ENCODE assay signal across 1 cellular context in the genomic region with DNA sequence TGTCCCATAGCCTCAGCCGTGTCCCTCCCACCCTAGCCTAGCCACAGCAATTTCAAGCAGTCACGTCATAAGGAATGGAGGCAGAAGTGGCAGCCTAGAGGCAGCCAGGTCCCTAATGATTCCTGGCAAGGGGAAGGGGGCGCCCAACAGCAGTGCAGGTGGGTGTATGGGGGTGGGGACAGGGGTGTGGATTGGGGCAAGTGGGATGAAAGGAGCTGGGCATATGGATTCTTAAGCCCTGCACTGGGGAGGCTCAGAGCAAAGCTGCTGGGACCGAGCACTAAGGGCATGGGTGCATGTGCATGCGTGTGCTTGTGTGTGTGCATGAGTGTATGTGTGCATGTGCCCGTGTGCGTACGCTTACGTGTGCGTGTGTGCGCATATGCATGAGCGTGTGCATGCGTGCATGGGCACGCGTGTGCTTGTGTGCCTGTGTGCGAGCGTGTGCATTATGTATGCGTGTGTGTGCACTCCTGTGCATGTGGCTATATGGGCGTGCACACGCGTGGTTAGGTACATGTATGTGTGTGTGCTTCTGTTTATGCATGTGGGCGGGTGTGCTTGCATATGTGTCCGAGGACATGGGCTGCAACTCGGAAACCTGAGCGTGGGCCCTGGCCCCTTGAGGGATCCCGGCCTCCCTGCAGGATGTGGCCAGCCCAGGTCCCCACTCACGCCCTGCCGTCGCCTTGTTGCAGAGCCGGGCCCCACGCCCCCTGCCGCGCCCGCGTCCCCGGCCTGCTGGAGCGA.
TF ChIP-seq lines count a peak whose summit lies in the region.

No MANE protein-coding gene starts in this region.

TF ChIP-seq in GM12878, 131 proteins besides CTCF, POLR2A, EP300 and RAD21 (continues in another document):
- TF ChIP-seq, protein P1, sequence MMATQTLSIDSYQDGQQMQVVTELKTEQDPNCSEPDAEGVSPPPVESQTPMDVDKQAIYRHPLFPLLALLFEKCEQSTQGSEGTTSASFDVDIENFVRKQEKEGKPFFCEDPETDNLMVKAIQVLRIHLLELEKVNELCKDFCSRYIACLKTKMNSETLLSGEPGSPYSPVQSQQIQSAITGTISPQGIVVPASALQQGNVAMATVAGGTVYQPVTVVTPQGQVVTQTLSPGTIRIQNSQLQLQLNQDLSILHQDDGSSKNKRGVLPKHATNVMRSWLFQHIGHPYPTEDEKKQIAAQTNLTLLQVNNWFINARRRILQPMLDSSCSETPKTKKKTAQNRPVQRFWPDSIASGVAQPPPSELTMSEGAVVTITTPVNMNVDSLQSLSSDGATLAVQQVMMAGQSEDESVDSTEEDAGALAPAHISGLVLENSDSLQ (IDR thresholded peaks at IDR 0.05): no peak
- TF ChIP-seq SP1 (IDR thresholded peaks at IDR 0.05; ENCODE audit: low read depth, low read length): no peak
- TF ChIP-seq STAT1 (conservative IDR thresholded peaks at IDR 0.05): no peak
- TF ChIP-seq BCL11A (IDR thresholded peaks at IDR 0.05; ENCODE audit: low read depth, low read length): no peak
- TF ChIP-seq HDGF (IDR thresholded peaks at IDR 0.05): no peak
- TF ChIP-seq SMAD1 (IDR thresholded peaks at IDR 0.05; ENCODE audit: low read depth, partially characterized antibody): no peak
- no peak for TF ChIP-seq ESRRA (IDR thresholded peaks at IDR 0.05; ENCODE audit: low read length)
- peak; percentile 90 for TF ChIP-seq TCF3 (IDR thresholded peaks at IDR 0.05; ENCODE audit: borderline replicate concordance, insufficient read depth, low read depth, low read length)
- no peak for TF ChIP-seq PAX8 (IDR thresholded peaks at IDR 0.05)
- no peak for TF ChIP-seq ZSCAN29 (IDR thresholded peaks at IDR 0.05)
- TF ChIP-seq, protein P2, sequence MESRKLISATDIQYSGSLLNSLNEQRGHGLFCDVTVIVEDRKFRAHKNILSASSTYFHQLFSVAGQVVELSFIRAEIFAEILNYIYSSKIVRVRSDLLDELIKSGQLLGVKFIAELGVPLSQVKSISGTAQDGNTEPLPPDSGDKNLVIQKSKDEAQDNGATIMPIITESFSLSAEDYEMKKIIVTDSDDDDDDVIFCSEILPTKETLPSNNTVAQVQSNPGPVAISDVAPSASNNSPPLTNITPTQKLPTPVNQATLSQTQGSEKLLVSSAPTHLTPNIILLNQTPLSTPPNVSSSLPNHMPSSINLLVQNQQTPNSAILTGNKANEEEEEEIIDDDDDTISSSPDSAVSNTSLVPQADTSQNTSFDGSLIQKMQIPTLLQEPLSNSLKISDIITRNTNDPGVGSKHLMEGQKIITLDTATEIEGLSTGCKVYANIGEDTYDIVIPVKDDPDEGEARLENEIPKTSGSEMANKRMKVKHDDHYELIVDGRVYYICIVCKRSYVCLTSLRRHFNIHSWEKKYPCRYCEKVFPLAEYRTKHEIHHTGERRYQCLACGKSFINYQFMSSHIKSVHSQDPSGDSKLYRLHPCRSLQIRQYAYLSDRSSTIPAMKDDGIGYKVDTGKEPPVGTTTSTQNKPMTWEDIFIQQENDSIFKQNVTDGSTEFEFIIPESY (IDR thresholded peaks at IDR 0.05): no peak
- TF ChIP-seq, protein P3, sequence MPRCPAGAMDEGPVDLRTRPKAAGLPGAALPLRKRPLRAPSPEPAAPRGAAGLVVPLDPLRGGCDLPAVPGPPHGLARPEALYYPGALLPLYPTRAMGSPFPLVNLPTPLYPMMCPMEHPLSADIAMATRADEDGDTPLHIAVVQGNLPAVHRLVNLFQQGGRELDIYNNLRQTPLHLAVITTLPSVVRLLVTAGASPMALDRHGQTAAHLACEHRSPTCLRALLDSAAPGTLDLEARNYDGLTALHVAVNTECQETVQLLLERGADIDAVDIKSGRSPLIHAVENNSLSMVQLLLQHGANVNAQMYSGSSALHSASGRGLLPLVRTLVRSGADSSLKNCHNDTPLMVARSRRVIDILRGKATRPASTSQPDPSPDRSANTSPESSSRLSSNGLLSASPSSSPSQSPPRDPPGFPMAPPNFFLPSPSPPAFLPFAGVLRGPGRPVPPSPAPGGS (IDR thresholded peaks at IDR 0.05; ENCODE audit: borderline replicate concordance, insufficient read depth, low read depth, low read length, poor library complexity, severe bottlenecking): peak; percentile 99
- no peak for TF ChIP-seq NFIC (IDR thresholded peaks at IDR 0.05; ENCODE audit: low read depth, low read length)
- TF ChIP-seq POLR2AphosphoS5 (IDR thresholded peaks at IDR 0.05; ENCODE audit: low read length): peak; percentile 55; the same call in 1 of the 2 replicates
- TF ChIP-seq, protein P4, sequence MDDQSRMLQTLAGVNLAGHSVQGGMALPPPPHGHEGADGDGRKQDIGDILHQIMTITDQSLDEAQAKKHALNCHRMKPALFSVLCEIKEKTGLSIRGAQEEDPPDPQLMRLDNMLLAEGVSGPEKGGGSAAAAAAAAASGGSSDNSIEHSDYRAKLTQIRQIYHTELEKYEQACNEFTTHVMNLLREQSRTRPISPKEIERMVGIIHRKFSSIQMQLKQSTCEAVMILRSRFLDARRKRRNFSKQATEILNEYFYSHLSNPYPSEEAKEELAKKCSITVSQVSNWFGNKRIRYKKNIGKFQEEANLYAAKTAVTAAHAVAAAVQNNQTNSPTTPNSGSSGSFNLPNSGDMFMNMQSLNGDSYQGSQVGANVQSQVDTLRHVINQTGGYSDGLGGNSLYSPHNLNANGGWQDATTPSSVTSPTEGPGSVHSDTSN (IDR thresholded peaks at IDR 0.05; ENCODE audit: insufficient replicate concordance, low read depth, low read length): peak; percentile 14
- no peak for TF ChIP-seq TARDBP (IDR thresholded peaks at IDR 0.05; ENCODE audit: borderline replicate concordance)
- no peak for TF ChIP-seq SMAD5 (IDR thresholded peaks at IDR 0.05; ENCODE audit: low read depth)
- TF ChIP-seq, protein P5, sequence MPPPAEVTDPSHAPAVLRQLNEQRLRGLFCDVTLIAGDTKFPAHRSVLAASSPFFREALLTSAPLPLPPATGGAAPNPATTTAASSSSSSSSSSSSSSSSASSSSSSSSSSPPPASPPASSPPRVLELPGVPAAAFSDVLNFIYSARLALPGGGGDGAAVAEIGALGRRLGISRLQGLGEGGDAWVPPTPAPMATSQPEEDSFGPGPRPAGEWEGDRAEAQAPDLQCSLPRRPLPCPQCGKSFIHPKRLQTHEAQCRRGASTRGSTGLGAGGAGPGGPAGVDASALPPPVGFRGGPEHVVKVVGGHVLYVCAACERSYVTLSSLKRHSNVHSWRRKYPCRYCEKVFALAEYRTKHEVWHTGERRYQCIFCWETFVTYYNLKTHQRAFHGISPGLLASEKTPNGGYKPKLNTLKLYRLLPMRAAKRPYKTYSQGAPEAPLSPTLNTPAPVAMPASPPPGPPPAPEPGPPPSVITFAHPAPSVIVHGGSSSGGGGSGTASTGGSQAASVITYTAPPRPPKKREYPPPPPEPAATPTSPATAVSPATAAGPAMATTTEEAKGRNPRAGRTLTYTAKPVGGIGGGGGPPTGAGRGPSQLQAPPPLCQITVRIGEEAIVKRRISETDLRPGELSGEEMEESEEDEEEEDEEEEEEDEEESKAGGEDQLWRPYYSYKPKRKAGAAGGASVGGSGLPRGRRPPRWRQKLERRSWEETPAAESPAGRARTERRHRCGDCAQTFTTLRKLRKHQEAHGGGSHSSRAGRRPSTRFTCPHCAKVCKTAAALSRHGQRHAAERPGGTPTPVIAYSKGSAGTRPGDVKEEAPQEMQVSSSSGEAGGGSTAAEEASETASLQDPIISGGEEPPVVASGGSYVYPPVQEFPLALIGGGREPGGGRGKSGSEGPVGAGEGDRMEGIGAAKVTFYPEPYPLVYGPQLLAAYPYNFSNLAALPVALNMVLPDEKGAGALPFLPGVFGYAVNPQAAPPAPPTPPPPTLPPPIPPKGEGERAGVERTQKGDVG (CRISPR knock-in tag; IDR thresholded peaks at IDR 0.05): no peak
- no peak for TF ChIP-seq RUNX3 (IDR thresholded peaks at IDR 0.05; ENCODE audit: low read length)
- TF ChIP-seq POU2F2 (IDR thresholded peaks at IDR 0.05; ENCODE audit: borderline replicate concordance, low read depth, low read length): 0 out of 3 replicates have a peak, but pooled peaks have one; percentile 10
- no peak for TF ChIP-seq EGR1 (IDR thresholded peaks at IDR 0.05; ENCODE audit: borderline replicate concordance in 1 of 2, low read depth in 2 of 2, low read length in 2 of 2)
- TF ChIP-seq, protein P6, sequence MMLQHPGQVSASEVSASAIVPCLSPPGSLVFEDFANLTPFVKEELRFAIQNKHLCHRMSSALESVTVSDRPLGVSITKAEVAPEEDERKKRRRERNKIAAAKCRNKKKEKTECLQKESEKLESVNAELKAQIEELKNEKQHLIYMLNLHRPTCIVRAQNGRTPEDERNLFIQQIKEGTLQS (IDR thresholded peaks at IDR 0.05; ENCODE audit: borderline replicate concordance, extremely low read depth, low read depth, low read length): no peak
- no peak for TF ChIP-seq CEBPB (IDR thresholded peaks at IDR 0.05; ENCODE audit: borderline replicate concordance in 1 of 2, low read depth in 2 of 2, low read length in 2 of 2)
- TF ChIP-seq ZZZ3 (IDR thresholded peaks at IDR 0.05; ENCODE audit: control insufficient read depth, insufficient read length, low read depth): no peak
- TF ChIP-seq HDAC6 (IDR thresholded peaks at IDR 0.05; ENCODE audit: unreplicated experiment): no peak
- TF ChIP-seq, protein P7, sequence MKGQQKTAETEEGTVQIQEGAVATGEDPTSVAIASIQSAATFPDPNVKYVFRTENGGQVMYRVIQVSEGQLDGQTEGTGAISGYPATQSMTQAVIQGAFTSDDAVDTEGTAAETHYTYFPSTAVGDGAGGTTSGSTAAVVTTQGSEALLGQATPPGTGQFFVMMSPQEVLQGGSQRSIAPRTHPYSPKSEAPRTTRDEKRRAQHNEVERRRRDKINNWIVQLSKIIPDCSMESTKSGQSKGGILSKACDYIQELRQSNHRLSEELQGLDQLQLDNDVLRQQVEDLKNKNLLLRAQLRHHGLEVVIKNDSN (IDR thresholded peaks at IDR 0.05; ENCODE audit: borderline replicate concordance, extremely low read length, insufficient read depth, low read depth, low read length): no peak
- TF ChIP-seq, protein P8, sequence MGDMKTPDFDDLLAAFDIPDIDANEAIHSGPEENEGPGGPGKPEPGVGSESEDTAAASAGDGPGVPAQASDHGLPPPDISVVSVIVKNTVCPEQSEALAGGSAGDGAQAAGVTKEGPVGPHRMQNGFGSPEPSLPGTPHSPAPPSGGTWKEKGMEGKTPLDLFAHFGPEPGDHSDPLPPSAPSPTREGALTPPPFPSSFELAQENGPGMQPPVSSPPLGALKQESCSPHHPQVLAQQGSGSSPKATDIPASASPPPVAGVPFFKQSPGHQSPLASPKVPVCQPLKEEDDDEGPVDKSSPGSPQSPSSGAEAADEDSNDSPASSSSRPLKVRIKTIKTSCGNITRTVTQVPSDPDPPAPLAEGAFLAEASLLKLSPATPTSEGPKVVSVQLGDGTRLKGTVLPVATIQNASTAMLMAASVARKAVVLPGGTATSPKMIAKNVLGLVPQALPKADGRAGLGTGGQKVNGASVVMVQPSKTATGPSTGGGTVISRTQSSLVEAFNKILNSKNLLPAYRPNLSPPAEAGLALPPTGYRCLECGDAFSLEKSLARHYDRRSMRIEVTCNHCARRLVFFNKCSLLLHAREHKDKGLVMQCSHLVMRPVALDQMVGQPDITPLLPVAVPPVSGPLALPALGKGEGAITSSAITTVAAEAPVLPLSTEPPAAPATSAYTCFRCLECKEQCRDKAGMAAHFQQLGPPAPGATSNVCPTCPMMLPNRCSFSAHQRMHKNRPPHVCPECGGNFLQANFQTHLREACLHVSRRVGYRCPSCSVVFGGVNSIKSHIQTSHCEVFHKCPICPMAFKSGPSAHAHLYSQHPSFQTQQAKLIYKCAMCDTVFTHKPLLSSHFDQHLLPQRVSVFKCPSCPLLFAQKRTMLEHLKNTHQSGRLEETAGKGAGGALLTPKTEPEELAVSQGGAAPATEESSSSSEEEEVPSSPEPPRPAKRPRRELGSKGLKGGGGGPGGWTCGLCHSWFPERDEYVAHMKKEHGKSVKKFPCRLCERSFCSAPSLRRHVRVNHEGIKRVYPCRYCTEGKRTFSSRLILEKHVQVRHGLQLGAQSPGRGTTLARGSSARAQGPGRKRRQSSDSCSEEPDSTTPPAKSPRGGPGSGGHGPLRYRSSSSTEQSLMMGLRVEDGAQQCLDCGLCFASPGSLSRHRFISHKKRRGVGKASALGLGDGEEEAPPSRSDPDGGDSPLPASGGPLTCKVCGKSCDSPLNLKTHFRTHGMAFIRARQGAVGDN (IDR thresholded peaks at IDR 0.05): no peak
- no peak for TF ChIP-seq ZNF274 (IDR thresholded peaks at IDR 0.05; ENCODE audit: insufficient read depth, insufficient read length)
- TF ChIP-seq, protein P9, sequence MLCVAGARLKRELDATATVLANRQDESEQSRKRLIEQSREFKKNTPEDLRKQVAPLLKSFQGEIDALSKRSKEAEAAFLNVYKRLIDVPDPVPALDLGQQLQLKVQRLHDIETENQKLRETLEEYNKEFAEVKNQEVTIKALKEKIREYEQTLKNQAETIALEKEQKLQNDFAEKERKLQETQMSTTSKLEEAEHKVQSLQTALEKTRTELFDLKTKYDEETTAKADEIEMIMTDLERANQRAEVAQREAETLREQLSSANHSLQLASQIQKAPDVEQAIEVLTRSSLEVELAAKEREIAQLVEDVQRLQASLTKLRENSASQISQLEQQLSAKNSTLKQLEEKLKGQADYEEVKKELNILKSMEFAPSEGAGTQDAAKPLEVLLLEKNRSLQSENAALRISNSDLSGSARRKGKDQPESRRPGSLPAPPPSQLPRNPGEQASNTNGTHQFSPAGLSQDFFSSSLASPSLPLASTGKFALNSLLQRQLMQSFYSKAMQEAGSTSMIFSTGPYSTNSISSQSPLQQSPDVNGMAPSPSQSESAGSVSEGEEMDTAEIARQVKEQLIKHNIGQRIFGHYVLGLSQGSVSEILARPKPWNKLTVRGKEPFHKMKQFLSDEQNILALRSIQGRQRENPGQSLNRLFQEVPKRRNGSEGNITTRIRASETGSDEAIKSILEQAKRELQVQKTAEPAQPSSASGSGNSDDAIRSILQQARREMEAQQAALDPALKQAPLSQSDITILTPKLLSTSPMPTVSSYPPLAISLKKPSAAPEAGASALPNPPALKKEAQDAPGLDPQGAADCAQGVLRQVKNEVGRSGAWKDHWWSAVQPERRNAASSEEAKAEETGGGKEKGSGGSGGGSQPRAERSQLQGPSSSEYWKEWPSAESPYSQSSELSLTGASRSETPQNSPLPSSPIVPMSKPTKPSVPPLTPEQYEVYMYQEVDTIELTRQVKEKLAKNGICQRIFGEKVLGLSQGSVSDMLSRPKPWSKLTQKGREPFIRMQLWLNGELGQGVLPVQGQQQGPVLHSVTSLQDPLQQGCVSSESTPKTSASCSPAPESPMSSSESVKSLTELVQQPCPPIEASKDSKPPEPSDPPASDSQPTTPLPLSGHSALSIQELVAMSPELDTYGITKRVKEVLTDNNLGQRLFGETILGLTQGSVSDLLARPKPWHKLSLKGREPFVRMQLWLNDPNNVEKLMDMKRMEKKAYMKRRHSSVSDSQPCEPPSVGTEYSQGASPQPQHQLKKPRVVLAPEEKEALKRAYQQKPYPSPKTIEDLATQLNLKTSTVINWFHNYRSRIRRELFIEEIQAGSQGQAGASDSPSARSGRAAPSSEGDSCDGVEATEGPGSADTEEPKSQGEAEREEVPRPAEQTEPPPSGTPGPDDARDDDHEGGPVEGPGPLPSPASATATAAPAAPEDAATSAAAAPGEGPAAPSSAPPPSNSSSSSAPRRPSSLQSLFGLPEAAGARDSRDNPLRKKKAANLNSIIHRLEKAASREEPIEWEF (IDR thresholded peaks at IDR 0.05; ENCODE audit: insufficient replicate concordance, low read depth, low read length): no peak
- no peak for TF ChIP-seq MYC (IDR thresholded peaks at IDR 0.05; ENCODE audit: insufficient read depth, insufficient read length, insufficient replicate concordance, low read length, severe bottlenecking)
